Comparison of ENCODE assay signal across 14 cellular contexts in the genomic region with DNA sequence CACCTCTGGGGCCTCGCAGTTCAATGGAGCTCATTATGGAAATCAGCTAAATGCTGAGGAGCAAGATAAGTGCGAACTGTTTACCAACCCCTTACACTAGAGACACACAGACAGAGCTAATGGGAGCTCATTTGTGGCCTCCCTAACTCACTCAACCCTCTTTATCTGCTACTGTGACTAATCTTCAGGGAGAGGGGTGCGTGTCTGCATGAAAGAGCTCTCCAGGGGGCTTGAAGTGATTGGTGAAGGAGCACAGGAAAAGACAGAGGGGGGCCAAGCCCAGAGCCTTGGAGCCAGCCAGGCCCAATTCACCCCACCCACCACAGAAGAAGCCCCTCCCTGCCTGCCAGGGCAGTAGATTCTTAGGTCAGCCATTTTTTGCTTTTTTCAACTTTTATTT.
"Had no signal": no experiment of that assay in that cellular context is flagged by ENCODE, and none has a peak within 500 bp of the region (broad histone marks: within the 10 kb centered on the region; RNA-seq: fewer than 3 reads in every experiment).

No MANE protein-coding gene starts in this region.

- H3K9me3 ChIP-seq: breast epithelium, left lung, ovary, suprapubic skin had no signal

- H3K36me3 ChIP-seq: breast epithelium, left lung, ovary, suprapubic skin had no signal

- H3K27me3 ChIP-seq: breast epithelium, left lung, ovary, suprapubic skin had no signal

- H3K4me1 ChIP-seq: breast epithelium, left lung, suprapubic skin had no signal

- H3K4me1 Mint-ChIP-seq: memory B cell had no signal

- H3K9me3 Mint-ChIP-seq: type B pancreatic cell had no signal

- H3K27ac Mint-ChIP-seq: activated naive CD8-positive, alpha-beta T cell; memory B cell; type B pancreatic cell had no signal

- H3K27ac ChIP-seq: breast epithelium, left lung, ovary, suprapubic skin had no signal

- H3K36me3 Mint-ChIP-seq: activated naive CD8-positive, alpha-beta T cell; memory B cell; type B pancreatic cell had no signal

- DNase-seq: activated CD4-positive, alpha-beta T cell treated with anti-CD3 and anti-CD28 coated beads, Interleukin-2, amount 50 U/mL, for 4 hours; activated gamma-delta T cell; activated T-cell treated with anti-CD3 and anti-CD28 coated beads, Interleukin-2, amount 50 U/mL, for 1 hour; dermis blood vessel endothelial cell; left lung; ovary; stimulated activated CD4-positive, alpha-beta T cell treated with anti-CD3 and anti-CD28 coated beads, Interleukin-2, amount 100 ng/mL, for 48 hours; stimulated activated naive CD8-positive, alpha-beta T cell treated with anti-CD3 and anti-CD28 coated beads, Interleukin-15, Interleukin-2, amounts not matched to agents 100 U/mL and 50 U/mL, for 24 hours; T-helper 1 cell had no signal

- H3K4me3 Mint-ChIP-seq: activated naive CD8-positive, alpha-beta T cell; memory B cell; type B pancreatic cell had no signal

- H3K4me3 ChIP-seq: breast epithelium, left lung, ovary, suprapubic skin had no signal
